Comparison of ENCODE assay signal across 10 cellular contexts in the genomic region with DNA sequence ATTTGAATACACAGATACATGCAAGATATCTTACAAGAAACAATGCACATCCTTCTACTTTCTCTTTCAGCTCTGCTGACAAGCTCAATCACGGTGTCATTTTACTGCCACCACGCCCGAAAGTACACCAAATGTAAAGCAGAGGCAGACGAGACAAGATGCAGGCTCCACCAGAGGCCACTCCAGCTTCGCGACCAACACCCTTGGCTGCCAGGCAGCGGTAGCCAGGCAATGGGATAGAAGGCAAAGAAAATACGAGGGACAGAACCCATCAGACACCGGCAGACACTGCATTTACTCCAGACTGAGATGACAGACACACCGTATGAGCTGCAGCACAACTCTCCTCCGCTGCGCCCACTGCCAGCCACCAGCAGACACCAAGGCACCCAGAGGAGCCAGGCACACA. TPM values are rescaled to one million over a fixed set of nuclear protein-coding genes. Genes with fewer than 3 reads are reported as not detected.
DNase-seq lines count a peak whose midpoint lies in the region; ATAC-seq, FAIRE-seq and TF ChIP-seq lines count a peak whose summit lies in the region.
"Had no signal": no experiment of that assay in that cellular context is flagged by ENCODE, and none has a peak within 500 bp of the region (broad histone marks: within the 10 kb centered on the region; RNA-seq: fewer than 3 reads in every experiment).

No MANE protein-coding gene starts in this region.

- no peaks in the 10 kb centered on the region for H3K27me3 Mint-ChIP-seq in activated CD4-positive, alpha-beta T cell treated with anti-CD3 and anti-CD28 coated beads, Interleukin-2, amount 10 ng/mL, durations not matched to agents 24 days and 14 days
- no peaks in the 10 kb centered on the region for H3K27me3 Mint-ChIP-seq in activated CD4-positive, alpha-beta memory T cell treated with anti-CD3 and anti-CD28 coated beads, Interleukin-2, amount 10 ng/mL, durations not matched to agents 7 days and 5 days

- peaks cover 57% of the 10 kb centered on the region for H3K36me3 Mint-ChIP-seq in activated CD4-positive, alpha-beta T cell treated with anti-CD3 and anti-CD28 coated beads, Interleukin-2, amount 10 ng/mL, durations not matched to agents 24 days and 14 days (ENCODE audit: low read depth)
- H3K36me3 Mint-ChIP-seq in activated CD4-positive, alpha-beta memory T cell treated with anti-CD3 and anti-CD28 coated beads, Interleukin-2, amount 10 ng/mL, durations not matched to agents 7 days and 5 days (ENCODE audit: low read depth): peaks cover 55% of the 10 kb centered on the region

- ATAC-seq in foreskin keratinocyte: no peak

- H3K23ac ChIP-seq in trophoblast cell (ENCODE audit: low read length): no peak overlapping the region

- TF ChIP-seq CTCF in kidney (IDR thresholded peaks at IDR 0.05; ENCODE audit: borderline replicate concordance, extremely low read depth, insufficient read depth) (no peak), foreskin keratinocyte (conservative IDR thresholded peaks at IDR 0.05) (no peak)

- no peaks in the 10 kb centered on the region for H3K9me3 ChIP-seq in kidney (ENCODE audit: control insufficient read depth in 1 of 2, low read length in 2 of 2)
- H3K9me3 ChIP-seq in small intestine (ENCODE audit: control insufficient read depth, low read depth): no peaks in the 10 kb centered on the region
- H3K9me3 ChIP-seq in trophoblast cell (ENCODE audit: insufficient read depth, low read depth, low read length): peaks cover 3% of the 10 kb centered on the region

- H3K4me3 ChIP-seq in kidney (ENCODE audit: low read length in 2 of 2) (no peak overlapping the region), small intestine (ENCODE audit: low read depth in 1 of 2, low read length in 2 of 2) (no peak overlapping the region), trophoblast cell (ENCODE audit: low read depth, low read length) (no peak overlapping the region)

- no peak overlapping the region for H4K91ac ChIP-seq in trophoblast cell (ENCODE audit: low read depth, low read length)

- H3K27ac ChIP-seq in kidney (ENCODE audit: low read depth in 2 of 2, low read length in 2 of 2) (no peak overlapping the region), small intestine (ENCODE audit: low read depth in 1 of 2, low read length in 1 of 2) (peak overlapping the region in 1 of 2 donors; percentile 22), trophoblast cell (ENCODE audit: low read depth, low read length) (no peak overlapping the region), foreskin keratinocyte (no peak overlapping the region)

- H3K14ac ChIP-seq in trophoblast cell (ENCODE audit: low read length): no peak overlapping the region

- CTCF ChIA-PET in activated CD4-positive, alpha-beta memory T cell treated with anti-CD3 and anti-CD28 coated beads, Interleukin-2, amount 10 ng/mL, durations not matched to agents 7 days and 5 days (lab: Charles Lee): interaction anchor here (0.7 to 1.9 kb wide), 3 partner anchors 9 to 97 kb away, joined by 4 to 5 read pairs (median 5); no protein-coding TSS in a partner anchor

- no peak overlapping the region for H4K8ac ChIP-seq in trophoblast cell (ENCODE audit: low read depth, low read length)

- H3K79me2 ChIP-seq in trophoblast cell (ENCODE audit: control insufficient read depth, insufficient read depth, low read length, poor library complexity): no peaks in the 10 kb centered on the region

- H3K18ac ChIP-seq in trophoblast cell (ENCODE audit: low read length): no peak overlapping the region

- peak overlapping the region; percentile 40 for H3K4me3 Mint-ChIP-seq in activated CD4-positive, alpha-beta T cell treated with anti-CD3 and anti-CD28 coated beads, Interleukin-2, amount 10 ng/mL, durations not matched to agents 24 days and 14 days
- H3K4me3 Mint-ChIP-seq in activated CD4-positive, alpha-beta memory T cell treated with anti-CD3 and anti-CD28 coated beads, Interleukin-2, amount 10 ng/mL, durations not matched to agents 7 days and 5 days: no peak overlapping the region

- FAIRE-seq in kidney (lab: Jason Lieb, UNC) (no peak), small intestine (lab: Jason Lieb, UNC) (no peak)

- H3K27me3 ChIP-seq in small intestine (ENCODE audit: control insufficient read depth in 2 of 2, insufficient read depth in 2 of 2, low read length in 2 of 2): no peaks in the 10 kb centered on the region
- H3K27me3 ChIP-seq in trophoblast cell (ENCODE audit: insufficient read depth, low read length): no peaks in the 10 kb centered on the region
- no peaks in the 10 kb centered on the region for H3K27me3 ChIP-seq in foreskin keratinocyte

- H3K4me1 ChIP-seq in kidney (ENCODE audit: control insufficient read depth in 1 of 2, insufficient read depth in 1 of 2, low read depth in 1 of 2, low read length in 2 of 2) (peaks cover 0 to 13% of the 10 kb centered on the region in 2 donors), small intestine (ENCODE audit: control insufficient read depth in 2 of 2, insufficient read depth in 1 of 2, low read depth in 1 of 2, low read length in 1 of 2) (no peaks in the 10 kb centered on the region), trophoblast cell (ENCODE audit: control insufficient read depth in 1 of 2, insufficient read depth in 2 of 2, low read length in 2 of 2) (no peaks in the 10 kb centered on the region), foreskin keratinocyte (no peaks in the 10 kb centered on the region)

- POLR2A ChIA-PET in activated CD4-positive, alpha-beta memory T cell treated with anti-CD3 and anti-CD28 coated beads, Interleukin-2, amount 10 ng/mL, durations not matched to agents 7 days and 5 days (lab: Charles Lee): no interaction called here

- no peak overlapping the region for H3K4me2 ChIP-seq in trophoblast cell (ENCODE audit: low read length)

- peak; percentile 68 for DNase-seq in activated CD4-positive, alpha-beta T cell treated with anti-CD3 and anti-CD28 coated beads, Interleukin-2, amount 10 ng/mL, durations not matched to agents 24 days and 14 days
- no peak for DNase-seq in activated CD4-positive, alpha-beta T cell treated with anti-CD3 and anti-CD28 coated beads, Interleukin-2, amount 50 U/mL, for 1 hour
- no peak for DNase-seq in activated CD4-positive, alpha-beta memory T cell treated with anti-CD3 and anti-CD28 coated beads, Interleukin-2, amount 10 ng/mL, durations not matched to agents 7 days and 5 days
- DNase-seq in kidney (peak; percentile 62), small intestine (peak; percentile 42), trophoblast cell (no peak), NCI-H1694 (lab: John Stamatoyannopoulos, UW) (no peak), foreskin keratinocyte (no peak)
- DNase-seq: NCI-H526, SW 1271 had no signal

- no peak overlapping the region for H4K12ac ChIP-seq in trophoblast cell (ENCODE audit: low read depth, low read length)

- no peak overlapping the region for H2BK12ac ChIP-seq in trophoblast cell (ENCODE audit: low read length)

- H3K4me1 Mint-ChIP-seq in activated CD4-positive, alpha-beta T cell treated with anti-CD3 and anti-CD28 coated beads, Interleukin-2, amount 10 ng/mL, durations not matched to agents 24 days and 14 days: peaks cover 33% of the 10 kb centered on the region
- peaks cover 31% of the 10 kb centered on the region for H3K4me1 Mint-ChIP-seq in activated CD4-positive, alpha-beta memory T cell treated with anti-CD3 and anti-CD28 coated beads, Interleukin-2, amount 10 ng/mL, durations not matched to agents 7 days and 5 days

- H2AK5ac ChIP-seq in trophoblast cell (ENCODE audit: low read length): no peak overlapping the region

- no peak overlapping the region for H3K4ac ChIP-seq in trophoblast cell (ENCODE audit: low read depth, low read length)

- intact Hi-C loops in activated CD4-positive, alpha-beta T cell treated with anti-CD3 and anti-CD28 coated beads, Interleukin-2, amount 10 ng/mL, durations not matched to agents 24 days and 14 days (cut with micrococcal nuclease): no loop called here
- intact Hi-C loops in kidney (cut with DNase I): no loop called here

- 57 to 66% (median 65%) methylated on average over 12 of the region's 12 CpGs for WGBS in small intestine, 3 donors
- no CpG with 5 or more reads among the region's 12 CpGs for WGBS in trophoblast cell (ENCODE audit: extremely low coverage, insufficient coverage, insufficient read length)

- H3K27ac Mint-ChIP-seq in activated CD4-positive, alpha-beta T cell treated with anti-CD3 and anti-CD28 coated beads, Interleukin-2, amount 10 ng/mL, durations not matched to agents 24 days and 14 days: peak overlapping the region; percentile 79
- H3K27ac Mint-ChIP-seq in activated CD4-positive, alpha-beta memory T cell treated with anti-CD3 and anti-CD28 coated beads, Interleukin-2, amount 10 ng/mL, durations not matched to agents 7 days and 5 days: peak overlapping the region; percentile 74

- H2AFZ ChIP-seq in trophoblast cell (ENCODE audit: insufficient read depth, low read length, poor library complexity): no peak overlapping the region

- H3K36me3 ChIP-seq in kidney (ENCODE audit: control insufficient read depth in 1 of 2, insufficient read depth in 2 of 2, low read length in 2 of 2): peaks cover 42 to 48% of the 10 kb centered on the region in 2 donors
- peaks cover 26 to 30% of the 10 kb centered on the region in 2 donors for H3K36me3 ChIP-seq in small intestine (ENCODE audit: control insufficient read depth in 2 of 2, insufficient read depth in 2 of 2, low read length in 2 of 2)
- H3K36me3 ChIP-seq in trophoblast cell (ENCODE audit: control insufficient read depth in 1 of 2, insufficient read depth in 2 of 2, low read length in 2 of 2): peaks cover 64 to 78% of the 10 kb centered on the region in 2 experiments

- H3K79me1 ChIP-seq in trophoblast cell (ENCODE audit: low read length): no peaks in the 10 kb centered on the region

- no peaks in the 10 kb centered on the region for H3K9me3 Mint-ChIP-seq in activated CD4-positive, alpha-beta T cell treated with anti-CD3 and anti-CD28 coated beads, Interleukin-2, amount 10 ng/mL, durations not matched to agents 24 days and 14 days
- no peaks in the 10 kb centered on the region for H3K9me3 Mint-ChIP-seq in activated CD4-positive, alpha-beta memory T cell treated with anti-CD3 and anti-CD28 coated beads, Interleukin-2, amount 10 ng/mL, durations not matched to agents 7 days and 5 days

- no peak overlapping the region for H2BK120ac ChIP-seq in trophoblast cell (ENCODE audit: insufficient read depth, low read length, poor library complexity)

- no peak overlapping the region for H3K9ac ChIP-seq in kidney (ENCODE audit: low read length in 2 of 2)
- H3K9ac ChIP-seq in trophoblast cell (ENCODE audit: low read length): no peak overlapping the region

- H2BK5ac ChIP-seq in trophoblast cell (ENCODE audit: low read depth, low read length, poor library complexity): no peak overlapping the region

RNA-seq across cellular contexts. Expression of gene USP22, which starts 41.0 kb away (rescaled TPM):
- total RNA-seq in activated CD4-positive, alpha-beta T cell treated with anti-CD3 and anti-CD28 coated beads, Interleukin-2, amount 10 ng/mL, durations not matched to agents 24 days and 14 days: 144 and 152 TPM in 2 replicates
- 100 to 1,000 TPM; 149 to 156 TPM for total RNA-seq in activated CD4-positive, alpha-beta memory T cell treated with anti-CD3 and anti-CD28 coated beads, Interleukin-2, amount 10 ng/mL, durations not matched to agents 7 days and 5 days
- total RNA-seq in kidney (176 TPM), foreskin keratinocyte (141 and 150 TPM in 2 replicates)
- polyA plus RNA-seq in kidney (ENCODE audit: insufficient read depth, low read depth, low replicate concordance) (47.8 TPM), small intestine (10 to 100 TPM; 25.5 to 67.2 (median 29.5) TPM), foreskin keratinocyte (47.7 and 48.8 TPM in 2 replicates)
- 114 and 115 TPM in 2 replicates for polyA plus RNA-seq in trophoblast cell (2013)

Comparison
In these comparisons a context has a peak if more than half of its experiments do, and no peak if none do; other contexts are left out.
1. DNase-seq: peak in activated CD4-positive, alpha-beta T cell treated with anti-CD3 and anti-CD28 coated beads, Interleukin-2, amount 10 ng/mL, durations not matched to agents 24 days and 14 days (single experiment), kidney (single experiment) and small intestine (single experiment); none in activated CD4-positive, alpha-beta T cell treated with anti-CD3 and anti-CD28 coated beads, Interleukin-2, amount 50 U/mL, for 1 hour (single experiment), activated CD4-positive, alpha-beta memory T cell treated with anti-CD3 and anti-CD28 coated beads, Interleukin-2, amount 10 ng/mL, durations not matched to agents 7 days and 5 days (single experiment), trophoblast cell (0 of 2), NCI-H1694 (single experiment) and foreskin keratinocyte (0 of 2).